In the genomic region with DNA sequence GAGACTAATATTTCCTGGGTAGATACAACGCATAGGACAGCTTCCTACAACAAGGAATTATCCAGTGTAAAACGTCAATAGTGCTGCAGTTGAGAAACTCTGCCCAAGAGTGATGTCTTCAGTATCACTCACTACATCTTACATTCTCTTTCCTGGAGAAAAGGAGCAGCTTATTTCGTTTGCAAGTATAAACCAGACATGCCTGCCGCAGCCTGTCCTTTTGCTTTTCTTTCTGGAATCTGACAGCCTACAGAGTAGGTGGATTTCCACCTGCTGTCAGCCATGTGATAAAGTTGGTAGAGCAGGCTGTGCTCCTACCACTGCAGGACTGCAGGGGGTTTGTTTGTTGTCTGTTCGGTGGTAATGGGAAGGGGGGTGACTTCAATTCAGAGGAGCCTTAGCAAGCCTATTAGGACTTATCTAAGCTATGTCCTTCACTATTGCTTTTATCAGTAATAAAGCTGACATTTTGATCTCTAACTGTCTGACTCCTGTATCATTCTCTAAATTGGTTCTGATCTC, we compare ENCODE assay signal across 32 cellular contexts.
"Had no signal": no experiment of that assay in that cellular context is flagged by ENCODE, and none has a peak within 500 bp of the region (broad histone marks: within the 10 kb centered on the region; RNA-seq: fewer than 3 reads in every experiment).

No MANE protein-coding gene starts in this region.

- H3K9me3 ChIP-seq: adrenal gland, body of pancreas, pancreas, prostate gland, thoracic aorta, vagina had no signal

- ATAC-seq: activated CD4-positive, CD25-positive, alpha-beta regulatory T cell treated with anti-CD3 and anti-CD28 coated beads, Interleukin-2, amount 50 U/mL, for 24 hours; body of pancreas; heart right ventricle; left cardiac atrium; left ventricle myocardium superior; pancreas; sciatic nerve; stimulated activated effector memory CD8-positive, alpha-beta T cell treated with anti-CD3 and anti-CD28 coated beads, Interleukin-12 subunit alpha, Interleukin-12 subunit beta, amount 100 ng/mL, for 72 hours had no signal

- H3K27ac ChIP-seq: adrenal gland, body of pancreas, coronary artery, esophagus muscularis mucosa, heart right ventricle, pancreas, prostate gland, skin epidermis, thoracic aorta, vagina, VCaP had no signal

- H3K4me3 ChIP-seq: adrenal gland, body of pancreas, coronary artery, esophagus muscularis mucosa, heart right ventricle, pancreas, prostate gland, skin epidermis, thoracic aorta, vagina had no signal

- H3K36me3 ChIP-seq: adrenal gland, esophagus muscularis mucosa, heart right ventricle, pancreas, prostate gland, thoracic aorta, vagina had no signal

- H3K4me1 ChIP-seq: adrenal gland, body of pancreas, esophagus muscularis mucosa, heart right ventricle, pancreas, prostate gland, vagina had no signal

- H3K27me3 ChIP-seq: adrenal gland, body of pancreas, esophagus muscularis mucosa, heart right ventricle, pancreas, vagina had no signal

- DNase-seq: activated CD4-positive, alpha-beta T cell treated with anti-CD3 and anti-CD28 coated beads for 48 hours; activated CD4-positive, alpha-beta T cell treated with anti-CD3 and anti-CD28 coated beads, Interleukin-2, amount 50 U/mL, for 48 hours; activated CD8-positive, alpha-beta memory T cell treated with anti-CD3 and anti-CD28 coated beads for 24 hours; activated effector memory CD4-positive, alpha-beta T cell treated with Interleukin-2 at 50 U/mL for 16 hours; activated naive CD4-positive, alpha-beta T cell treated with anti-CD3 and anti-CD28 coated beads for 36 hours; activated naive CD8-positive, alpha-beta T cell treated with anti-CD3 and anti-CD28 coated beads for 36 hours; adrenal gland; aorta; body of pancreas; foreskin melanocyte; heart right ventricle; islet precursor cell; left cardiac atrium; left ventricle myocardium superior; naive B cell; nephron progenitor cell; nucleus accumbens; pancreas; retina; stimulated activated CD4-positive, alpha-beta T cell treated with anti-CD3 and anti-CD28 coated beads, Interleukin-12 subunit alpha, Interleukin-12 subunit beta, amount 100 ng/mL, for 4 hours; stimulated activated CD4-positive, alpha-beta T cell treated with anti-CD3 and anti-CD28 coated beads, Interleukin-4, amount 100 ng/mL, for 24 hours; trophoblast cell had no signal
